1 cellular context compared by ENCODE assay signal in genomic region chr15:40759961-40760360, GRCh38.
TF ChIP-seq lines count a peak whose summit lies in the region.

No MANE protein-coding gene starts in this region.

TF ChIP-seq in K562, 482 proteins besides CTCF, POLR2A, EP300 and RAD21:
- TF ChIP-seq ZNF830 (CRISPR knock-in tag; IDR thresholded peaks at IDR 0.05) (no peak), HEY1 (CRISPR knock-in tag; IDR thresholded peaks at IDR 0.05; ENCODE audit: borderline replicate concordance) (no peak), SPI1 (IDR thresholded peaks at IDR 0.05; ENCODE audit: borderline replicate concordance, low read depth, low read length) (no peak), CC2D1A (IDR thresholded peaks at IDR 0.05) (no peak), ELF2 (CRISPR knock-in tag; IDR thresholded peaks at IDR 0.05) (no peak), BHLHE40 (IDR thresholded peaks at IDR 0.05; ENCODE audit: low read length) (no peak), RBM14 (IDR thresholded peaks at IDR 0.05; ENCODE audit: borderline replicate concordance, insufficient read depth, low read depth, low read length) (no peak), THAP12 (CRISPR knock-in tag; IDR thresholded peaks at IDR 0.05) (no peak), ZNF445 (CRISPR knock-in tag; IDR thresholded peaks at IDR 0.05; ENCODE audit: low read depth) (no peak), ZBED1 (IDR thresholded peaks at IDR 0.05) (no peak), ELF4 (CRISPR knock-in tag; IDR thresholded peaks at IDR 0.05) (no peak), SMARCA4 (IDR thresholded peaks at IDR 0.05) (no peak), ZNF586 (CRISPR knock-in tag; conservative IDR thresholded peaks at IDR 0.05) (no peak), MGA (IDR thresholded peaks at IDR 0.05) (no peak), MTF1 (CRISPR knock-in tag; IDR thresholded peaks at IDR 0.05; ENCODE audit: borderline replicate concordance) (no peak), ZNF766 (CRISPR knock-in tag; conservative IDR thresholded peaks at IDR 0.05) (no peak), ARHGAP35 (IDR thresholded peaks at IDR 0.05; ENCODE audit: partially characterized antibody) (no peak), SMARCE1 (IDR thresholded peaks at IDR 0.05) (no peak), HES1 (IDR thresholded peaks at IDR 0.05; ENCODE audit: low read depth) (no peak)
TF ChIP-seq in K562: peak in this region for 0.
